ENCODE assay signal across 7 cellular contexts in the genomic region with DNA sequence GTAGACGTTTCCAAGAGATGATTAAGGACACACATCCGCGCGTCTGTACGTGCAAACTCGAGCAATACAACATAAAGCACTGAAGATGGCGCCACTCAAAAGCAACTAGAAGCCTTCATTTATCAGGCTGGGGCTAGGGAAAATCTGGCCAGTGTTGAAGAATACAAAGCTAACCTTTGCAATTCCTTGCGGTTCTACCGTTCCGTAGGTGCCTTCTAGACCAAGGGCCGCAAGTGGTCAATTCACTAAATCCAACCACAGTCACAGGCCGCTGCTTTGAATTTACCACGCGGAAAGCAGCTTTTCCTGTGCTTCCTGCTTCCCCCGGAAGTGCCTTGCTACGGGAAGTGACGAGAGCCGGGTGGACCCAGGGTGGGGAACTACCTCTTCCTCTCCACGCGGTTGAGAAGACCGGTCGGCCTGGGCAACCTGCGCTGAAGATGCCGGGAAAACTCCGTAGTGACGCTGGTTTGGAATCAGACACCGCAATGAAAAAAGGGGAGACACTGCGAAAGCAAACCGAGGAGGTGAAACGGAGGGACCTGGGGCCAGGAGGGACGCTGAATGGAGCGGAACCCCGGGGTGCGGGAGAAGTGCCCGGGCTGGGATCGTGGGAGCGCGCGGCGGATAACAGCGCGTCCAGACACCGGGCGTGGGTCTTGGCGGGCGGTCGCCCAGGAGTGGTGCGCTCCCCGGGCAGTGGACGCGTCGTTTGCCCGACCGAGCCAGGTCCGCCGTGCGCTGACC. TPM values are rescaled to one million over a fixed set of nuclear protein-coding genes. Genes with fewer than 3 reads are reported as not detected.
DNase-seq lines count a peak whose midpoint lies in the region; ATAC-seq, FAIRE-seq and TF ChIP-seq lines count a peak whose summit lies in the region.

Gene DDX21 (plus strand): TSS at position 385 of the 747 bp plus-strand sequence. CDS start 56 bp downstream, at position 441.

- peaks cover 21% of the 10 kb centered on the region for H3K4me1 Mint-ChIP-seq in T-helper 2 cell treated with Interferon-gamma antibody and Interleukin-4, amounts not matched to agents 5 μg/mL and 100 μg/mL, for 36 hours (ENCODE audit: low read depth)
- peaks cover 7% of the 10 kb centered on the region for H3K4me1 Mint-ChIP-seq in astrocyte (ENCODE audit: low read depth, unreplicated experiment)

- peak within 1 kb of the TSS; percentile 92 for H3K4me2 ChIP-seq in astrocyte (ENCODE audit: low read length)
- peak within 1 kb of the TSS; percentile 88 for H3K4me2 ChIP-seq in hepatocyte

- peak; percentile 57 to 69 for DNase-seq in NCI-H1930 (lab: John Stamatoyannopoulos, UW)
- peak; percentile 88 for DNase-seq in T-helper 2 cell treated with Interferon-gamma antibody and Interleukin-4, amounts not matched to agents 5 μg/mL and 100 μg/mL, for 36 hours (ENCODE audit: low spot score)
- peak; percentile 91 for DNase-seq in astrocyte (ENCODE audit: low read depth)
- DNase-seq in hepatocyte (ENCODE audit: low spot score): peak; percentile 94
- DNase-seq in retina: peak; percentile 96

- TF ChIP-seq CTCF in astrocyte (IDR thresholded peaks at IDR 0.05; ENCODE audit: insufficient read depth, low read depth, low read length) (peak; percentile 71), hepatocyte (IDR thresholded peaks at IDR 0.05; ENCODE audit: poor library complexity) (peak; percentile 71)

- FAIRE-seq in astrocyte (lab: Jason Lieb, UNC): no peak

- H3K9me3 ChIP-seq in astrocyte (ENCODE audit: insufficient read depth, low read depth, low read length) (no peaks in the 10 kb centered on the region), hepatocyte (ENCODE audit: low read depth) (no peaks in the 10 kb centered on the region)

- H3K4me1 ChIP-seq in astrocyte (ENCODE audit: insufficient read depth, low read length): peaks cover 7% of the 10 kb centered on the region
- peaks cover 18% of the 10 kb centered on the region for H3K4me1 ChIP-seq in hepatocyte (ENCODE audit: insufficient read depth)

- H3K4me3 Mint-ChIP-seq in T-helper 2 cell treated with Interferon-gamma antibody and Interleukin-4, amounts not matched to agents 5 μg/mL and 100 μg/mL, for 36 hours: peak within 1 kb of the TSS; percentile 96
- H3K4me3 Mint-ChIP-seq in astrocyte (ENCODE audit: unreplicated experiment): peak within 1 kb of the TSS; percentile 99

- peaks cover 35% of the 10 kb centered on the region for H3K36me3 Mint-ChIP-seq in T-helper 2 cell treated with Interferon-gamma antibody and Interleukin-4, amounts not matched to agents 5 μg/mL and 100 μg/mL, for 36 hours (ENCODE audit: low read depth)
- H3K36me3 Mint-ChIP-seq in astrocyte (ENCODE audit: low read depth, unreplicated experiment): peaks cover 11% of the 10 kb centered on the region

- H3K27ac Mint-ChIP-seq in T-helper 2 cell treated with Interferon-gamma antibody and Interleukin-4, amounts not matched to agents 5 μg/mL and 100 μg/mL, for 36 hours: peak within 1 kb of the TSS; percentile 99
- H3K27ac Mint-ChIP-seq in astrocyte (ENCODE audit: unreplicated experiment): peak within 1 kb of the TSS; percentile 98

- H3K36me3 ChIP-seq in astrocyte (ENCODE audit: insufficient read depth, low read length): peaks cover 12% of the 10 kb centered on the region
- H3K36me3 ChIP-seq in hepatocyte (replicated peaks; ENCODE audit: insufficient read depth, low read depth): no peaks in the 10 kb centered on the region

- no peaks in the 10 kb centered on the region for H3K9me3 Mint-ChIP-seq in T-helper 2 cell treated with Interferon-gamma antibody and Interleukin-4, amounts not matched to agents 5 μg/mL and 100 μg/mL, for 36 hours
- no peaks in the 10 kb centered on the region for H3K9me3 Mint-ChIP-seq in astrocyte (ENCODE audit: unreplicated experiment)

- H3K27me3 Mint-ChIP-seq in T-helper 2 cell treated with Interferon-gamma antibody and Interleukin-4, amounts not matched to agents 5 μg/mL and 100 μg/mL, for 36 hours (ENCODE audit: low read depth): no peaks in the 10 kb centered on the region
- no peaks in the 10 kb centered on the region for H3K27me3 Mint-ChIP-seq in astrocyte (ENCODE audit: low read depth, unreplicated experiment)

- H2AFZ ChIP-seq in astrocyte (ENCODE audit: low read depth, low read length): peak within 1 kb of the TSS; percentile 88
- peak within 1 kb of the TSS; percentile 90 for H2AFZ ChIP-seq in hepatocyte

- ATAC-seq in GM18505 (IDR thresholded peaks at IDR 0.05; ENCODE audit: unreplicated experiment) (peak; percentile 73), HG02973 (IDR thresholded peaks at IDR 0.05; ENCODE audit: unreplicated experiment) (peak; percentile 74)

- H3K27ac ChIP-seq in astrocyte (ENCODE audit: low read depth, low read length): peak within 1 kb of the TSS; percentile 87
- H3K27ac ChIP-seq in hepatocyte: peak within 1 kb of the TSS; percentile 96

- TF ChIP-seq POLR2A in GM18505 (IDR thresholded peaks at IDR 0.05; ENCODE audit: borderline replicate concordance, extremely low read depth, insufficient read depth, insufficient read length): peak; percentile 91

- no peaks in the 10 kb centered on the region for H3K9me2 ChIP-seq in hepatocyte (replicated peaks; ENCODE audit: insufficient read depth)

- under 1% methylated on average over 57 of the region's 57 CpGs for WGBS in hepatocyte (ENCODE audit: low lambda C conversion rate, missing lambda C conversion rate)

- H4K20me1 ChIP-seq in astrocyte (ENCODE audit: insufficient read depth, low read length): peaks cover 38% of the 10 kb centered on the region
- H4K20me1 ChIP-seq in hepatocyte (ENCODE audit: insufficient read depth, poor library complexity, severe bottlenecking): peaks cover 10% of the 10 kb centered on the region

- H3K79me2 ChIP-seq in astrocyte (ENCODE audit: insufficient read depth, low read length) (peaks cover 49% of the 10 kb centered on the region), hepatocyte (peaks cover 38% of the 10 kb centered on the region)

- H3K27me3 ChIP-seq in astrocyte (ENCODE audit: insufficient read depth, low read length): no peaks in the 10 kb centered on the region
- no peaks in the 10 kb centered on the region for H3K27me3 ChIP-seq in hepatocyte

- peak within 1 kb of the TSS; percentile 94 for H3K9ac ChIP-seq in astrocyte (ENCODE audit: low read length)

- H3K4me3 ChIP-seq in astrocyte (ENCODE audit: insufficient read depth, low read depth, low read length): peak within 1 kb of the TSS; percentile 77
- H3K4me3 ChIP-seq in hepatocyte: peak within 1 kb of the TSS; percentile 64

RNA-seq across cellular contexts. Expression of gene DDX21, which starts in this region (rescaled TPM):
- total RNA-seq in astrocyte (116 and 125 TPM in 2 replicates), hepatocyte (55.6 and 55.7 TPM in 2 replicates)
- 15.8 and 17.0 TPM in 2 replicates for polyA plus RNA-seq in hepatocyte

Comparison
In these comparisons a context has a peak if more than half of its experiments do, and no peak if none do; other contexts are left out.
1. Peak in every context shown above with its lines: DNase-seq, ATAC-seq, H3K4me3 ChIP-seq and H3K27ac ChIP-seq.